1 cellular context compared by ENCODE assay signal in the genomic region with DNA sequence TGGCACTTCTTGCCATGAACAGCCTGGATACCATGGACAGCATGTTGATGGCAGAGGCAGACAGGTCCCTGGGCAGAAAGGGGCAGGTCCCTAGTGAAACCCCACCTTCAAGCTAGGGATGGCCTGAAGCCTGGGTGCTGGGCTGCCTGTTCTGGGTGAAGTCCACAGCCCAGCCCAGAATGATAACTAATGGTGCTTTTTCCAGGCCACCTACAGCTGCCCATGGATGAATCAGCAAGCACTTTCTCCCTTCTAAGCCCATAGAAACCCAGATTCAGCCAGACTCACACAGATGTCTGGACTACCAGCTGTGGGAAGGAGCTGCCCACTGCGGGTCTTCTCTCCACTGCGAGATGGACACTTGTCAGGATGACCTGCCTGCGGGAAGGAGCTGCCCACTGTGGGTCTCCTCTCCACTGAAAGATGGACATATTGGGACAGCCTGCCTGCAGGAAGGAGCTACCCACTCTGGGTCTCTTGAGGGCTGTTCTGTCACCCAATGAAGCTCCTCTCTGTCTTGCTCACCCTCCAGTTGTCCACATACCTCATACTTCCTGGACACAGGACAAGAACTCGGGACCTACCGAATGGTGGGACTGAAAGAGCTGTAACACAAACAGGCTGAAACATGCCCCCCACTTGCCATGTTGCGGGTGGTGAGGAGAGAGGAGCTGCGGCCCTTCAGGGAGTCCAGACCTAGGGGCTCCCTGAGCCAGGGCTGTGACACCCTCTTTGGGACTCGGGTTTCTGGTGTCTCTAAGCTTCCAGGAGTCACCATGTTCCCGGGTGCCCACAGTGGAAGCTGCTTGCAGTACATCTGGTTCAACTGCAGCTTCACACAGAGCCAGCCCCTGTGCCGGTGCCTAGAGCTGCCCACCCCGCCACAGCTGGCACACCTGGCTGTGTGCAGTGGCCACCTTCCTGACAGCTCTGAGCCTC.
TF ChIP-seq lines count a peak whose summit lies in the region.

No MANE protein-coding gene starts in this region.

TF ChIP-seq in K562, 482 proteins besides CTCF, POLR2A, EP300 and RAD21:
- no peak for TF ChIP-seq MLX (CRISPR knock-in tag; conservative IDR thresholded peaks at IDR 0.05)
- TF ChIP-seq, protein P1, sequence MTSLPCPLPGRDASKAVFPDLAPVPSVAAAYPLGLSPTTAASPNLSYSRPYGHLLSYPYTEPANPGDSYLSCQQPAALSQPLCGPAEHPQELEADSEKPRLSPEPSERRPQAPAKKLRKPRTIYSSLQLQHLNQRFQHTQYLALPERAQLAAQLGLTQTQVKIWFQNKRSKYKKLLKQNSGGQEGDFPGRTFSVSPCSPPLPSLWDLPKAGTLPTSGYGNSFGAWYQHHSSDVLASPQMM (CRISPR knock-in tag; IDR thresholded peaks at IDR 0.05) = no peak
- TF ChIP-seq, protein P2, sequence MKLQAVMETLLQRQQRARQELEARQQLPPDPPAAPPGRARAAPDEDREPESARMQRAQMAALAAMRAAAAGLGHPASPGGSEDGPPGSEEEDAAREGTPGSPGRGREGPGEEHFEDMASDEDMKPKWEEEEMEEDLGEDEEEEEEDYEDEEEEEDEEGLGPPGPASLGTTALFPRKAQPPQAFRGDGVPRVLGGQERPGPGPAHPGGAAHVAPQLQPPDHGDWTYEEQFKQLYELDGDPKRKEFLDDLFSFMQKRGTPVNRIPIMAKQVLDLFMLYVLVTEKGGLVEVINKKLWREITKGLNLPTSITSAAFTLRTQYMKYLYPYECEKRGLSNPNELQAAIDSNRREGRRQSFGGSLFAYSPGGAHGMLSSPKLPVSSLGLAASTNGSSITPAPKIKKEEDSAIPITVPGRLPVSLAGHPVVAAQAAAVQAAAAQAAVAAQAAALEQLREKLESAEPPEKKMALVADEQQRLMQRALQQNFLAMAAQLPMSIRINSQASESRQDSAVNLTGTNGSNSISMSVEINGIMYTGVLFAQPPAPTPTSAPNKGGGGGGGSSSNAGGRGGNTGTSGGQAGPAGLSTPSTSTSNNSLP (IDR thresholded peaks at IDR 0.05; ENCODE audit: borderline replicate concordance, low read depth, low read length) = no peak
- TF ChIP-seq RHOXF2B (CRISPR knock-in tag; conservative IDR thresholded peaks at IDR 0.05) = no peak
- no peak for TF ChIP-seq ATF1 (CRISPR knock-in tag; IDR thresholded peaks at IDR 0.05)
- TF ChIP-seq ATF1 (tag; IDR thresholded peaks at IDR 0.05) = no peak
- TF ChIP-seq XRCC5 (IDR thresholded peaks at IDR 0.05; ENCODE audit: low read depth, low read length) = no peak
TF ChIP-seq in K562: peak in this region for 0.
